1 cellular context compared by ENCODE assay signal in genomic region chr18:47150824-47151366, GRCh38.
TF ChIP-seq lines count a peak whose summit lies in the region.

No MANE protein-coding gene starts in this region.

TF ChIP-seq in HCT116, 20 proteins besides CTCF, POLR2A, EP300 and RAD21 (continued from another document):
- TF ChIP-seq REST (IDR thresholded peaks at IDR 0.05; ENCODE audit: low read depth) = no peak
- no peak for TF ChIP-seq TCF7L2 (IDR thresholded peaks at IDR 0.05; ENCODE audit: borderline replicate concordance, extremely low read depth, insufficient read depth, insufficient read length)
TF ChIP-seq in HCT116: peak in this region for 0.
